7 cellular contexts compared by ENCODE assay signal in the genomic region with DNA sequence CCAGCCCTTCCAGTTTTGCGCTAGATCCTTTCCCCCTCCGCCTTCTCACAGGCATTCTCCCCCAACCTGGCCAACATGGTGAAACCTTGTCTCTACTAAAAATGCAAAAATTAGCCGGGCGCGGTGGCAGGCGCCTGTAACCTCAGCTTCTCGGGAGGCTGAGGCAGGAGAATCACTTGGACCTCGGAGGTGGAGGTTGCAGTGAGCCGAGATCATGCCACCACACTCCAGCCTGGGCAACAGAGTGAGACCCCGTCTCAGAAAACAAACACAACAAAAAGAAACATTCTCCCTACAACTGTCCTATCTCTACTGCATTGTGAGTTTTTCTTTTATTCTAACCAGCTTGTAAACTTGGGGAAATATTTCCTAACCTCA.
DNase-seq lines count a peak whose midpoint lies in the region; ATAC-seq, FAIRE-seq and TF ChIP-seq lines count a peak whose summit lies in the region.
"Not testable (repeated sequence)": the region's sequence is repeated elsewhere in the genome, so short reads cannot be mapped to it uniquely, and the experiment has no call there.

No MANE protein-coding gene starts in this region.

- intact Hi-C loops in endothelial cell of umbilical vein (cut with micrococcal nuclease), result loop anchor here (1.0 kb wide), 1 partner anchor 12 kb away; no protein-coding TSS in a partner anchor

- H3K4me2 ChIP-seq in DOHH2 (ENCODE audit: low read length) (peak overlapping the region; percentile 73), MM.1S (ENCODE audit: low read depth, low read length) (peak overlapping the region; percentile 73), SU-DHL-6 (ENCODE audit: low read depth, low read length, poor library complexity, severe bottlenecking) (peak overlapping the region; percentile 74)
- H3K4me2 ChIP-seq in endothelial cell of umbilical vein (ENCODE audit: insufficient read depth, low read length), result not testable (repeated sequence)

- peaks cover 22% of the 10 kb centered on the region for H3K36me3 Mint-ChIP-seq in activated naive CD8-positive, alpha-beta T cell treated with anti-CD3 and anti-CD28 coated beads, Interleukin-2, amount 10 ng/mL, durations not matched to agents 7 days and 5 days
- peaks cover 0 to 13% of the 10 kb centered on the region in 2 donors for H3K36me3 Mint-ChIP-seq in naive B cell
- peaks cover 18% of the 10 kb centered on the region for H3K36me3 Mint-ChIP-seq in stimulated activated memory B cell treated with anti-CD40 and anti-IgM and Interleukin-4, amounts not matched to agents 10 μg/mL and 1 μg/mL and 100 μg/mL, for 72 hours

- peaks cover 29% of the 10 kb centered on the region for H3K36me3 ChIP-seq in DOHH2 (ENCODE audit: control insufficient read depth, low read length)
- not testable (repeated sequence) for H3K36me3 ChIP-seq in MM.1S (replicated peaks; ENCODE audit: insufficient read depth, low read length); SU-DHL-6 (ENCODE audit: low read length); endothelial cell of umbilical vein (ENCODE audit: control insufficient read depth in 2 of 2, extremely low read depth in 1 of 2, insufficient read depth in 2 of 2, low read length in 2 of 2)

- not testable (repeated sequence) for H3K9me3 ChIP-seq in DOHH2 (ENCODE audit: control insufficient read depth, insufficient read depth, low read length); MM.1S (replicated peaks; ENCODE audit: insufficient read depth, low read length); SU-DHL-6 (ENCODE audit: insufficient read depth, low read length); endothelial cell of umbilical vein (replicated peaks; ENCODE audit: control insufficient read depth, insufficient read depth, low read length)

- H3K27ac ChIP-seq in DOHH2 (ENCODE audit: low read depth, low read length), result peak overlapping the region; percentile 97
- peak overlapping the region; percentile 94; the same call in 1 of the 2 replicates for H3K27ac ChIP-seq in MM.1S (ENCODE audit: low read length)
- peak overlapping the region; percentile 98 for H3K27ac ChIP-seq in SU-DHL-6 (ENCODE audit: low read depth, low read length)
- H3K27ac ChIP-seq in endothelial cell of umbilical vein (ENCODE audit: insufficient read depth, low read depth, low read length), result not testable (repeated sequence)

- H3K4me1 ChIP-seq in DOHH2 (ENCODE audit: control insufficient read depth, low read length), result peaks cover 69% of the 10 kb centered on the region
- peaks cover 96% of the 10 kb centered on the region for H3K4me1 ChIP-seq in MM.1S (ENCODE audit: low read length)
- H3K4me1 ChIP-seq in endothelial cell of umbilical vein (ENCODE audit: control insufficient read depth, extremely low read depth, insufficient read depth, low read length), result peaks cover 11% of the 10 kb centered on the region

- peak overlapping the region; percentile 67 for H3K4me3 ChIP-seq in DOHH2 (ENCODE audit: low read length)
- H3K4me3 ChIP-seq in MM.1S (ENCODE audit: low read length); SU-DHL-6 (ENCODE audit: insufficient read depth, low read length, poor library complexity, severe bottlenecking); endothelial cell of umbilical vein (replicated peaks in 1 of 3; ENCODE audit: insufficient read depth in 1 of 3, low read depth in 1 of 3, low read length in 3 of 3): not testable (repeated sequence)

- CTCF ChIA-PET in endothelial cell of umbilical vein (lab: Charles Lee), result not testable (repeated sequence)

- H3F3A ChIP-seq in DOHH2 (ENCODE audit: control insufficient read depth, insufficient read depth), result peaks cover 13% of the 10 kb centered on the region
- H3F3A ChIP-seq in MM.1S (ENCODE audit: insufficient read depth, low read length), result peaks cover 62% of the 10 kb centered on the region
- H3F3A ChIP-seq in SU-DHL-6 (ENCODE audit: insufficient read depth), result peaks cover 26% of the 10 kb centered on the region

- not testable (repeated sequence) for DNase-seq in MM.1S; activated naive CD8-positive, alpha-beta T cell treated with anti-CD3 and anti-CD28 coated beads, Interleukin-2, amount 10 ng/mL, durations not matched to agents 7 days and 5 days; endothelial cell of umbilical vein (ENCODE audit: low read depth, low spot score); naive B cell

- H3K9ac ChIP-seq in MM.1S (ENCODE audit: low read length); endothelial cell of umbilical vein (replicated peaks; ENCODE audit: extremely low read depth, insufficient read depth, low read length): not testable (repeated sequence)
- peak overlapping the region; percentile 57 for H3K9ac ChIP-seq in SU-DHL-6 (ENCODE audit: low read length)

- peak overlapping the region; percentile 15 for H3K27ac Mint-ChIP-seq in activated naive CD8-positive, alpha-beta T cell treated with anti-CD3 and anti-CD28 coated beads, Interleukin-2, amount 10 ng/mL, durations not matched to agents 7 days and 5 days
- peak overlapping the region in 5 of 6 donors; percentile 62 to 94 (median 83) for H3K27ac Mint-ChIP-seq in naive B cell
- peak overlapping the region; percentile 82 for H3K27ac Mint-ChIP-seq in stimulated activated memory B cell treated with anti-CD40 and anti-IgM and Interleukin-4, amounts not matched to agents 10 μg/mL and 1 μg/mL and 100 μg/mL, for 72 hours

- H3K9me2 ChIP-seq in DOHH2 (replicated peaks; ENCODE audit: control insufficient read depth, low read length); MM.1S (replicated peaks; ENCODE audit: insufficient read depth, low read length); SU-DHL-6 (replicated peaks; ENCODE audit: insufficient read depth, low read length): not testable (repeated sequence)

- H4K20me1 ChIP-seq in DOHH2 (ENCODE audit: control insufficient read depth, insufficient read depth, low read depth, low read length); MM.1S (ENCODE audit: insufficient read depth, low read length); SU-DHL-6 (ENCODE audit: low read depth, low read length); endothelial cell of umbilical vein (replicated peaks; ENCODE audit: control insufficient read depth, extremely low read depth, insufficient read depth, low read length): not testable (repeated sequence)

- not testable (repeated sequence) for H3K27me3 ChIP-seq in DOHH2 (ENCODE audit: control insufficient read depth, low read length); MM.1S (replicated peaks; ENCODE audit: insufficient read depth, low read length); SU-DHL-6 (ENCODE audit: low read length); endothelial cell of umbilical vein (ENCODE audit: control insufficient read depth in 2 of 2, insufficient read depth in 2 of 2, low read length in 2 of 2)

- FAIRE-seq in endothelial cell of umbilical vein (lab: Jason Lieb, UNC), result peak; percentile 4

- dilution Hi-C loops in endothelial cell of umbilical vein (cut with MboI; ENCODE audit: extremely low pct_ligation_motif_present, low sequenced_read_pairs), result not testable (repeated sequence)

- not testable (repeated sequence) for TF ChIP-seq CTCF in DOHH2 (IDR thresholded peaks at IDR 0.05; ENCODE audit: low read depth, low read length, poor library complexity, severe bottlenecking); MM.1S (IDR thresholded peaks at IDR 0.05; ENCODE audit: low read length); SU-DHL-6 (IDR thresholded peaks at IDR 0.05; ENCODE audit: insufficient read depth, low read length, poor library complexity, severe bottlenecking); endothelial cell of umbilical vein (IDR thresholded peaks at IDR 0.05; ENCODE audit: extremely low read depth in 1 of 2, insufficient read depth in 1 of 2, low read depth in 1 of 2, low read length in 2 of 2)

- POLR2A ChIA-PET in activated naive CD8-positive, alpha-beta T cell treated with anti-CD3 and anti-CD28 coated beads, Interleukin-2, amount 10 ng/mL, durations not matched to agents 7 days and 5 days (lab: Charles Lee); endothelial cell of umbilical vein (lab: Charles Lee): not testable (repeated sequence)

- not testable (repeated sequence) for H3K9me1 ChIP-seq in endothelial cell of umbilical vein (replicated peaks; ENCODE audit: control insufficient read depth, extremely low read depth, insufficient read depth, low read length)

- BruUV-seq in endothelial cell of umbilical vein (replicated peaks; lab: Mats Ljungman, UMichigan), result not testable (repeated sequence)

- H2AFZ ChIP-seq in MM.1S (ENCODE audit: low read length) (peak overlapping the region; percentile 35), SU-DHL-6 (ENCODE audit: low read depth, low read length, severe bottlenecking) (peak overlapping the region; percentile 24)
- H2AFZ ChIP-seq in endothelial cell of umbilical vein (ENCODE audit: low read depth, low read length), result not testable (repeated sequence)

- peaks cover 46% of the 10 kb centered on the region for H3K4me1 Mint-ChIP-seq in activated naive CD8-positive, alpha-beta T cell treated with anti-CD3 and anti-CD28 coated beads, Interleukin-2, amount 10 ng/mL, durations not matched to agents 7 days and 5 days
- peaks cover 47 to 62% (median 59%) of the 10 kb centered on the region in 3 donors for H3K4me1 Mint-ChIP-seq in naive B cell
- H3K4me1 Mint-ChIP-seq in stimulated activated memory B cell treated with anti-CD40 and anti-IgM and Interleukin-4, amounts not matched to agents 10 μg/mL and 1 μg/mL and 100 μg/mL, for 72 hours, result peaks cover 63% of the 10 kb centered on the region

- H3K79me2 ChIP-seq in DOHH2 (ENCODE audit: control insufficient read depth, low read length); MM.1S (ENCODE audit: low read length); SU-DHL-6 (ENCODE audit: insufficient read depth, low read length); endothelial cell of umbilical vein (ENCODE audit: control insufficient read depth, insufficient read depth, low read length): not testable (repeated sequence)

- H3K9me3 Mint-ChIP-seq in activated naive CD8-positive, alpha-beta T cell treated with anti-CD3 and anti-CD28 coated beads, Interleukin-2, amount 10 ng/mL, durations not matched to agents 7 days and 5 days; naive B cell; stimulated activated memory B cell treated with anti-CD40 and anti-IgM and Interleukin-4, amounts not matched to agents 10 μg/mL and 1 μg/mL and 100 μg/mL, for 72 hours: not testable (repeated sequence)

- H3K27me3 Mint-ChIP-seq in activated naive CD8-positive, alpha-beta T cell treated with anti-CD3 and anti-CD28 coated beads, Interleukin-2, amount 10 ng/mL, durations not matched to agents 7 days and 5 days; naive B cell; stimulated activated memory B cell treated with anti-CD40 and anti-IgM and Interleukin-4, amounts not matched to agents 10 μg/mL and 1 μg/mL and 100 μg/mL, for 72 hours: not testable (repeated sequence)

- not testable (repeated sequence) for TF ChIP-seq POLR2A in endothelial cell of umbilical vein (IDR thresholded peaks at IDR 0.05; ENCODE audit: low read depth, low read length)

- not testable (repeated sequence) for ATAC-seq in activated naive CD8-positive, alpha-beta T cell treated with anti-CD3 and anti-CD28 coated beads, Interleukin-2, amount 10 ng/mL, durations not matched to agents 7 days and 5 days (ENCODE audit: low read depth); naive B cell (ENCODE audit: low read depth in 2 of 2); stimulated activated memory B cell treated with anti-CD40 and anti-IgM and Interleukin-4, amounts not matched to agents 10 μg/mL and 1 μg/mL and 100 μg/mL, for 72 hours

- not testable (repeated sequence) for H3K4me3 Mint-ChIP-seq in activated naive CD8-positive, alpha-beta T cell treated with anti-CD3 and anti-CD28 coated beads, Interleukin-2, amount 10 ng/mL, durations not matched to agents 7 days and 5 days
- H3K4me3 Mint-ChIP-seq in naive B cell, result peak overlapping the region in 7 of 8 donors; percentile 47 to 85 (median 54)
- H3K4me3 Mint-ChIP-seq in stimulated activated memory B cell treated with anti-CD40 and anti-IgM and Interleukin-4, amounts not matched to agents 10 μg/mL and 1 μg/mL and 100 μg/mL, for 72 hours, result peak overlapping the region; percentile 50

Comparison
In these comparisons a context has a peak if more than half of its experiments do, and no peak if none do; other contexts are left out.
1. H3K27ac Mint-ChIP-seq: peak in every context shown above with its lines; median percentile 83 in naive B cell; 82 in stimulated activated memory B cell treated with anti-CD40 and anti-IgM and Interleukin-4, amounts not matched to agents 10 μg/mL and 1 μg/mL and 100 μg/mL, for 72 hours; 15 in activated naive CD8-positive, alpha-beta T cell treated with anti-CD3 and anti-CD28 coated beads, Interleukin-2, amount 10 ng/mL, durations not matched to agents 7 days and 5 days.